Comparison of ENCODE assay signal across 11 cellular contexts in the genomic region with DNA sequence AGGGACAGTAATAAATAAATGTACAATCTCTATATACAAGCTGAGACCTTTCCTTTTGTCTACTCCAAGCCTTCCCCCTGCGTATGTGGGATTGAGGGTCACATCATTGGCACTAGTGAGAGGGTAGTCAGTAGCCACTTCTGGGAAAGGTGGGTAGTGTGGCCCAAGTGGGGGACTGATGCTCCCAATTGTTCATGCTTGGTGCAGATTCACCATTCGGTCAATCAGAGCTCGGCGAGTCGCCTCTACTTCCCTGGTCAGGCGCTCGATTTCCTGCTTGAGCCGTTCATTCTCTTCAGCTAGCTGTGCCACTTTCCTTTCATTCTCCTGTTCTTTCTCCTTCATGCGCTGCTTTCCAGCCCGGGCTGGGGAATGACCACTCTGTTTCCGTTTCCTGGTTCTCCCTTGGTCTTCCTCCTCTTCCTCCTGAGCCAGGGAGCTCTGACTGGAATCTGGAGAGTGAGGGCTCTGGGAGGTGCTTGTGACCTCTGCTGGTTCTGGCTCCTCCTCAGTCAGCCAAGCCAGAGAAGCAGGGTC. TPM values are rescaled to one million over a fixed set of nuclear protein-coding genes. Genes with fewer than 3 reads are reported as not detected.
DNase-seq lines count a peak whose midpoint lies in the region; ATAC-seq and TF ChIP-seq lines count a peak whose summit lies in the region.
"Had no signal": no experiment of that assay in that cellular context is flagged by ENCODE, and none has a peak within 500 bp of the region (broad histone marks: within the 10 kb centered on the region; RNA-seq: fewer than 3 reads in every experiment).

No MANE protein-coding gene starts in this region.

- H3K27ac Mint-ChIP-seq in activated CD8-positive, alpha-beta T cell treated with anti-CD3 and anti-CD28 coated beads, Interleukin-2, amount 10 ng/mL, durations not matched to agents 7 days and 5 days, result peak overlapping the region; percentile 2
- H3K27ac Mint-ChIP-seq in immature natural killer cell, result peak overlapping the region in 5 of 6 donors; percentile 8 to 99 (median 70)

- H3K27me3 ChIP-seq in heart left ventricle (no peaks in the 10 kb centered on the region), thyroid gland (no peaks in the 10 kb centered on the region)

- no peaks in the 10 kb centered on the region for H3K27me3 Mint-ChIP-seq in activated CD8-positive, alpha-beta T cell treated with anti-CD3 and anti-CD28 coated beads, Interleukin-2, amount 10 ng/mL, durations not matched to agents 7 days and 5 days (ENCODE audit: low read depth)
- peaks cover 19 to 27% (median 27%) of the 10 kb centered on the region in 3 donors for H3K27me3 Mint-ChIP-seq in immature natural killer cell (ENCODE audit: low read depth in 3 of 3)

- DNase-seq in heart left ventricle (no peak), Right ventricle myocardium superior (no peak), immature natural killer cell (no peak), thyroid gland (no peak)
- no peak for DNase-seq in activated CD8-positive, alpha-beta T cell treated with anti-CD3 and anti-CD28 coated beads, Interleukin-2, amount 10 ng/mL, durations not matched to agents 7 days and 5 days
- DNase-seq: activated T-cell treated with anti-CD3 and anti-CD28 coated beads for 4 hours, NCI-H1092 had no signal

- H3K27ac ChIP-seq in heart left ventricle (peak overlapping the region in 9 of 12 donors; percentile 36 to 99 (median 94)), thyroid gland (peak overlapping the region in 2 of 3 donors; percentile 7 to 97)

- H3K9me3 ChIP-seq in heart left ventricle (no peaks in the 10 kb centered on the region), thyroid gland (no peaks in the 10 kb centered on the region)

- H3K36me3 ChIP-seq in heart left ventricle (peaks cover 3 to 74% (median 62%) of the 10 kb centered on the region in 9 donors), thyroid gland (peaks cover 45 to 49% of the 10 kb centered on the region in 2 donors)

- intact Hi-C loops in heart left ventricle (cut with DNase I), result loop anchor here in 1 of 10 donors (5.0 kb wide), 1 partner anchor 829 kb away; a partner anchor contains a TSS
- intact Hi-C loops in Right ventricle myocardium superior (cut with DNase I), result no loop called here
- intact Hi-C loops in thyroid gland (cut with DNase I), result no loop called here

- H3K4me1 ChIP-seq in heart left ventricle, result peaks cover 0 to 61% (median 35%) of the 10 kb centered on the region in 12 donors
- H3K4me1 ChIP-seq in thyroid gland, result peaks cover 25 to 35% of the 10 kb centered on the region in 2 donors

- peaks cover 78% of the 10 kb centered on the region for H3K36me3 Mint-ChIP-seq in activated CD8-positive, alpha-beta T cell treated with anti-CD3 and anti-CD28 coated beads, Interleukin-2, amount 10 ng/mL, durations not matched to agents 7 days and 5 days (ENCODE audit: low read depth)
- H3K36me3 Mint-ChIP-seq in immature natural killer cell, result peaks cover 12 to 61% (median 29%) of the 10 kb centered on the region in 3 donors

- peaks cover 39% of the 10 kb centered on the region for H3K4me1 Mint-ChIP-seq in activated CD8-positive, alpha-beta T cell treated with anti-CD3 and anti-CD28 coated beads, Interleukin-2, amount 10 ng/mL, durations not matched to agents 7 days and 5 days (ENCODE audit: low read depth)
- peaks cover 36 to 43% of the 10 kb centered on the region in 2 donors for H3K4me1 Mint-ChIP-seq in immature natural killer cell

- no peak for TF ChIP-seq CTCF in heart left ventricle (IDR thresholded peaks at IDR 0.05)
- no peak for TF ChIP-seq CTCF in thyroid gland (IDR thresholded peaks at IDR 0.05)

- H3K4me3 Mint-ChIP-seq in activated CD8-positive, alpha-beta T cell treated with anti-CD3 and anti-CD28 coated beads, Interleukin-2, amount 10 ng/mL, durations not matched to agents 7 days and 5 days, result no peak overlapping the region
- no peak overlapping the region for H3K4me3 Mint-ChIP-seq in immature natural killer cell

- no peak for ATAC-seq in heart left ventricle
- ATAC-seq in Right ventricle myocardium superior (ENCODE audit: poor library complexity), result no peak
- no peak for ATAC-seq in activated CD8-positive, alpha-beta T cell treated with anti-CD3 and anti-CD28 coated beads, Interleukin-2, amount 10 ng/mL, durations not matched to agents 7 days and 5 days
- ATAC-seq in HG02884 (IDR thresholded peaks at IDR 0.05; ENCODE audit: unreplicated experiment), result no peak
- no peak for ATAC-seq in GM21526 (IDR thresholded peaks at IDR 0.05; ENCODE audit: low FRiP score, unreplicated experiment)
- no peak for ATAC-seq in HG03571 (IDR thresholded peaks at IDR 0.05; ENCODE audit: unreplicated experiment)

- CTCF ChIA-PET in activated CD8-positive, alpha-beta T cell treated with anti-CD3 and anti-CD28 coated beads, Interleukin-2, amount 10 ng/mL, durations not matched to agents 7 days and 5 days (lab: Charles Lee), result interaction anchor here (0.6 to 3.9 kb wide), 4 partner anchors 17 to 58 kb away, joined by 3 to 15 read pairs (median 7); no protein-coding TSS in a partner anchor

- TF ChIP-seq POLR2A in heart left ventricle (IDR thresholded peaks at IDR 0.05) (no peak), thyroid gland (IDR thresholded peaks at IDR 0.05) (no peak)

- POLR2A ChIA-PET in activated CD8-positive, alpha-beta T cell treated with anti-CD3 and anti-CD28 coated beads, Interleukin-2, amount 10 ng/mL, durations not matched to agents 7 days and 5 days (lab: Charles Lee), result interaction anchor here (5.2 kb wide), 1 partner anchor 38 kb away, joined by 74 read pairs; a partner anchor contains a TSS

- 73 to 84% (median 78%) methylated on average over 11 of the region's 11 CpGs for WGBS in heart left ventricle, 4 donors
- WGBS in thyroid gland, 2 donors, result 90% methylated on average over 11 of the region's 11 CpGs

- no peaks in the 10 kb centered on the region for H3K9me3 Mint-ChIP-seq in activated CD8-positive, alpha-beta T cell treated with anti-CD3 and anti-CD28 coated beads, Interleukin-2, amount 10 ng/mL, durations not matched to agents 7 days and 5 days (ENCODE audit: insufficient read depth)
- H3K9me3 Mint-ChIP-seq in immature natural killer cell, result no peaks in the 10 kb centered on the region
- H3K9me3 Mint-ChIP-seq: T-helper 1 cell treated with Interleukin-12 subunit alpha and Interleukin-12 subunit beta and Interleukin-4 antibody, amounts not matched to agents 30 μg/mL and 1 μg/mL, for 36 hours had no signal

- H3K4me3 ChIP-seq in heart left ventricle (no peak overlapping the region), thyroid gland (replicated peaks in 1 of 3) (no peak overlapping the region)

RNA-seq across cellular contexts. Expression of a gene that starts 3.6 kb away (rescaled TPM):
- total RNA-seq in heart left ventricle, result 10 to 100 TPM; 11.5 to 30.9 (median 17.5) TPM
- polyA plus RNA-seq in heart left ventricle, result 10 to 100 TPM; 58.3 to 60.5 TPM
- total RNA-seq in Right ventricle myocardium superior, result 16.4 TPM
- 10 to 100 TPM; 14.9 to 15.0 TPM for total RNA-seq in activated CD8-positive, alpha-beta T cell treated with anti-CD3 and anti-CD28 coated beads, Interleukin-2, amount 10 ng/mL, durations not matched to agents 7 days and 5 days
- 10 to 100 TPM; 22.8 to 38.8 (median 29.4) TPM for polyA plus RNA-seq in immature natural killer cell
- 10 to 100 TPM; 44.5 to 71.3 (median 53.8) TPM for total RNA-seq in thyroid gland

RNA-seq across cellular contexts. Expression of a gene that starts 5.9 kb away (rescaled TPM):
- total RNA-seq in heart left ventricle, result 10 to 100 TPM; 13.1 to 43.3 (median 30.1) TPM
- 10 to 100 TPM; 11.4 to 17.2 TPM for polyA plus RNA-seq in heart left ventricle
- total RNA-seq in Right ventricle myocardium superior, result 25.4 TPM
- 10 to 100 TPM; 68.4 to 71.4 TPM for total RNA-seq in activated CD8-positive, alpha-beta T cell treated with anti-CD3 and anti-CD28 coated beads, Interleukin-2, amount 10 ng/mL, durations not matched to agents 7 days and 5 days
- polyA plus RNA-seq in immature natural killer cell, result 1 to 10 TPM; 1.8 to 5.5 (median 2.7) TPM
- total RNA-seq in thyroid gland, result 10 to 100 TPM; 18.9 to 59.7 (median 51.9) TPM

RNA-seq across cellular contexts. Expression of a gene that starts 28.8 kb away (rescaled TPM):
- total RNA-seq in heart left ventricle (100 to 1,000 TPM in 1 of 9 donors, 10 to 100 TPM in 8; 36.8 to 109 (median 69.7) TPM), Right ventricle myocardium superior (63.5 TPM), thyroid gland (100 to 1,000 TPM in 2 of 4 donors, 10 to 100 TPM in 2; 55.2 to 173 (median 97.8) TPM)
- polyA plus RNA-seq in heart left ventricle (10 to 100 TPM; 91.7 to 98.0 TPM), immature natural killer cell (100 to 1,000 TPM; 100 to 158 (median 114) TPM)
- total RNA-seq in activated CD8-positive, alpha-beta T cell treated with anti-CD3 and anti-CD28 coated beads, Interleukin-2, amount 10 ng/mL, durations not matched to agents 7 days and 5 days, result 100 to 1,000 TPM; 275 to 291 TPM

RNA-seq across cellular contexts. Expression of a gene that starts 30.3 kb away (rescaled TPM):
- 100 to 1,000 TPM in 5 of 9 donors, 10 to 100 TPM in 4; 84.4 to 159 (median 109) TPM for total RNA-seq in heart left ventricle
- 100 to 1,000 TPM in 1 of 2 donors, 10 to 100 TPM in 1; 62.3 to 228 TPM for polyA plus RNA-seq in heart left ventricle
- 95.0 TPM for total RNA-seq in Right ventricle myocardium superior
- total RNA-seq in activated CD8-positive, alpha-beta T cell treated with anti-CD3 and anti-CD28 coated beads, Interleukin-2, amount 10 ng/mL, durations not matched to agents 7 days and 5 days, result 10 to 100 TPM; 89.3 to 96.5 TPM
- 10 to 100 TPM; 90.2 to 99.0 (median 93.8) TPM for polyA plus RNA-seq in immature natural killer cell
- total RNA-seq in thyroid gland, result 100 to 1,000 TPM; 164 to 199 (median 193) TPM

RNA-seq across cellular contexts. Expression of a gene that starts 33.2 kb away (rescaled TPM):
- total RNA-seq in heart left ventricle (under 1 TPM in 6 of 9 donors, not detected in 3; 0.07 to 0.31 (median 0.17) TPM), Right ventricle myocardium superior (0.08 TPM), thyroid gland (under 1 TPM; 0.34 to 0.67 (median 0.51) TPM)
- polyA plus RNA-seq in heart left ventricle (under 1 TPM; 0.06 to 0.08 TPM), immature natural killer cell (not detected)
- total RNA-seq in activated CD8-positive, alpha-beta T cell treated with anti-CD3 and anti-CD28 coated beads, Interleukin-2, amount 10 ng/mL, durations not matched to agents 7 days and 5 days, result 1 to 10 TPM in 1 of 2 experiments, under 1 TPM in 1; 0.99 to 1.4 TPM
